ENCODE assay signal across 9 cellular contexts in the genomic region with DNA sequence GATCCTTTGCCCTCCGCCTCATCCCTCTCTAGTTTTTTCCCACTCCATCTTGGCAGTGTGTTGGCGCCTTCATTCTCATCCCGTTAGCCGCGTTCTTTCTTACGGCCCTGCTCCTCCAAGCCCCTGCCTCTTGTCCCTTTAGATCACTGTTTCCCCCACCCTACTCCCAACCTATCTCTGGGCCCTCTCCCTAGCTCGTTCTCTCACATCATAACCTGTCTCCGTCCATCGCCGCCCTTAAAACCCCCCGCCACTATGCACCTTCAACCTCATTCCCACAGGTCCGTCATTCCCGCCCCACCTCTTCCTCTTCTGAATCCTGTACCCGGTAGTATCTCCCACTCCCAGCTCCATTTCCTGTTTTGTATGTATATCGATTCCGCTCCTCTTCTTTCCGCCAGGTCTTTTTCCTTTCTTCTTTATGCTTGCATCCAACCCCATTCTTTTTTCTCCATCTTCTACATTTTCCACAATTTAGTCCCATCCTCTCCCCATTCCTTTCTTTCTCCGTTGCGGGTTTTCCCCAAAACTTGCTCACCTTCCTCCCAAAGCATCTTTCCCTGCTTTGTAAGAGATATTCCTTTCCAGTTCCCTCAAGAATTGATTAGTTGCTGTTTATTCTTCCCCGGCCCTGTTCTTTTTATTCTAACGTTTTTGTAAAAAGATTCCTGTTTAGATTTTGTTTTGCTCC. TPM values are rescaled to one million over a fixed set of nuclear protein-coding genes. Genes with fewer than 3 reads are reported as not detected.
DNase-seq lines count a peak whose midpoint lies in the region; ATAC-seq, FAIRE-seq and TF ChIP-seq lines count a peak whose summit lies in the region.
"Had no signal": no experiment of that assay in that cellular context is flagged by ENCODE, and none has a peak within 500 bp of the region (broad histone marks: within the 10 kb centered on the region; RNA-seq: fewer than 3 reads in every experiment).

No MANE protein-coding gene starts in this region.

- no peaks in the 10 kb centered on the region for H4K20me1 ChIP-seq in keratinocyte (ENCODE audit: control insufficient read depth, extremely low read depth, insufficient read depth, low read length)

- peaks cover 45% of the 10 kb centered on the region for H3K4me1 ChIP-seq in keratinocyte (ENCODE audit: control insufficient read depth, extremely low read depth, insufficient read depth, low read length)
- H3K4me1 ChIP-seq in thoracic aorta (ENCODE audit: control insufficient read depth in 1 of 2, low read depth in 2 of 2) = peaks cover 4 to 46% of the 10 kb centered on the region in 2 donors

- ATAC-seq in thoracic aorta (ENCODE audit: insufficient number of reproducible peaks, low FRiP score, low read depth) (no peak), HG02798 (IDR thresholded peaks at IDR 0.05; ENCODE audit: poor library complexity, unreplicated experiment) (no peak)
- ATAC-seq in activated T-cell treated with anti-CD3 and anti-CD28 coated beads, Interleukin-2, amount 50 U/mL, for 4 hours = no peak

- dilution Hi-C loops in keratinocyte (cut with MboI; ENCODE audit: extremely low pct_ligation_motif_present, low sequenced_read_pairs) = loop anchor here (25.0 kb wide), 1 partner anchor 241 kb away; the partner anchor contains the start of gene TMEM14A

- DNase-seq in Daoy (ENCODE audit: low read depth) (peak; percentile 81), NCI-H2029 (lab: John Stamatoyannopoulos, UW) (peak; percentile 50), astrocyte of the spinal cord (ENCODE audit: low read depth, low spot score) (peak; percentile 42), keratinocyte (ENCODE audit: low read depth, low spot score) (no peak), thoracic aorta (ENCODE audit: low spot score) (no peak), cerebellar nuclear complex (lab: John Stamatoyannopoulos, UW) (no peak)
- no peak for DNase-seq in activated T-cell treated with anti-CD3 and anti-CD28 coated beads, Interleukin-2, amount 50 U/mL, for 4 hours

- no peaks in the 10 kb centered on the region for H3K27me3 ChIP-seq in keratinocyte (ENCODE audit: control insufficient read depth, extremely low read depth, insufficient read depth, low read length)
- H3K27me3 ChIP-seq in thoracic aorta (replicated peaks; ENCODE audit: insufficient read depth) = no peaks in the 10 kb centered on the region

- no peaks in the 10 kb centered on the region for H3K9me3 Mint-ChIP-seq in activated T-cell treated with anti-CD3 and anti-CD28 coated beads, Interleukin-2, amount 50 U/mL, for 4 hours
- H3K9me3 Mint-ChIP-seq: T-helper 1 cell treated with Interleukin-12 subunit alpha and Interleukin-12 subunit beta and Interleukin-4 antibody, amounts not matched to agents 30 μg/mL and 1 μg/mL, for 36 hours had no signal

- in situ Hi-C loops in astrocyte of the spinal cord (cut with HindIII; ENCODE audit: low sequenced_read_pairs) = no loop called here

- H3K9me3 ChIP-seq in keratinocyte (ENCODE audit: control insufficient read depth, low read depth, low read length) (no peaks in the 10 kb centered on the region), thoracic aorta (no peaks in the 10 kb centered on the region)

- no peaks in the 10 kb centered on the region for H3K27me3 Mint-ChIP-seq in activated T-cell treated with anti-CD3 and anti-CD28 coated beads, Interleukin-2, amount 50 U/mL, for 4 hours (ENCODE audit: low read depth)

- H3K4me3 Mint-ChIP-seq in activated T-cell treated with anti-CD3 and anti-CD28 coated beads, Interleukin-2, amount 50 U/mL, for 4 hours = no peak overlapping the region
- H3K4me3 Mint-ChIP-seq: T-helper 1 cell treated with Interleukin-12 subunit alpha and Interleukin-12 subunit beta and Interleukin-4 antibody, amounts not matched to agents 30 μg/mL and 1 μg/mL, for 36 hours had no signal

- no peaks in the 10 kb centered on the region for H3K36me3 Mint-ChIP-seq in activated T-cell treated with anti-CD3 and anti-CD28 coated beads, Interleukin-2, amount 50 U/mL, for 4 hours (ENCODE audit: insufficient read depth)

- peaks cover 10% of the 10 kb centered on the region for H3K4me1 Mint-ChIP-seq in activated T-cell treated with anti-CD3 and anti-CD28 coated beads, Interleukin-2, amount 50 U/mL, for 4 hours (ENCODE audit: low read depth)

- TF ChIP-seq CTCF in astrocyte of the spinal cord (IDR thresholded peaks at IDR 0.05; ENCODE audit: low read depth, low read length) (no peak), keratinocyte (optimal IDR thresholded peaks at IDR 0.05 in 1 of 3, IDR thresholded peaks at IDR 0.05 in 1 of 3, conservative IDR thresholded peaks at IDR 0.05 in 1 of 3; ENCODE audit: extremely low read depth in 1 of 3, insufficient read depth in 2 of 3, low read length in 3 of 3) (no peak), thoracic aorta (IDR thresholded peaks at IDR 0.05) (no peak)

- H3K27ac ChIP-seq in keratinocyte (ENCODE audit: control insufficient read depth, insufficient read depth, low read length) (peak overlapping the region; percentile 85), thoracic aorta (peak overlapping the region; percentile 13 to 83)

- H2AFZ ChIP-seq in keratinocyte (ENCODE audit: control insufficient read depth, low read length) = peak overlapping the region; percentile 92

- H3K36me3 ChIP-seq in keratinocyte (ENCODE audit: control insufficient read depth in 2 of 2, extremely low read depth in 1 of 2, insufficient read depth in 2 of 2, low read length in 2 of 2) = no peaks in the 10 kb centered on the region
- H3K36me3 ChIP-seq in thoracic aorta = no peaks in the 10 kb centered on the region

- H3K9ac ChIP-seq in keratinocyte (ENCODE audit: control insufficient read depth, extremely low read depth, insufficient read depth, low read length) = peak overlapping the region; percentile 84

- H3K4me3 ChIP-seq in astrocyte of the spinal cord (ENCODE audit: low read depth, low read length) (peak overlapping the region; percentile 95), keratinocyte (ENCODE audit: control insufficient read depth in 2 of 3, extremely low read depth in 1 of 3, insufficient read depth in 2 of 3, low read depth in 1 of 3, low read length in 3 of 3) (peak overlapping the region; percentile 71 to 88 (median 79)), thoracic aorta (peak overlapping the region; percentile 84)

- H3K9me1 ChIP-seq in keratinocyte (ENCODE audit: control insufficient read depth, extremely low read depth, insufficient read depth, low read length) = no peaks in the 10 kb centered on the region

- peaks cover 1% of the 10 kb centered on the region for H3K79me2 ChIP-seq in keratinocyte (ENCODE audit: control insufficient read depth, insufficient read depth, low read length)

- peak overlapping the region; percentile 99 for H3K4me2 ChIP-seq in keratinocyte (ENCODE audit: control insufficient read depth, extremely low read depth, insufficient read depth, low read depth, low read length)

- FAIRE-seq in keratinocyte (lab: Jason Lieb, UNC) = no peak

RNA-seq across cellular contexts. Expression of gene EFHC1, which starts 0.7 kb away (rescaled TPM):
- total RNA-seq in Daoy (2014; rRNA removed; shearing (Covaris generic)) = 16.2 and 20.4 TPM in 2 replicates
- polyA plus RNA-seq in keratinocyte = 9.6 to 20.5 TPM (median 15.8 TPM) in 3 replicates
- 3.1 TPM for polyA plus RNA-seq in keratinocyte (2011; ENCODE audit: low read depth)
- 4.4 and 9.1 TPM in 2 replicates for polyA plus RNA-seq in keratinocyte (2011; cell fraction: cytosol; rRNA removed)
- 49.8 and 56.3 TPM in 2 replicates for polyA plus RNA-seq in keratinocyte (2011; cell fraction: nucleus; rRNA removed)
- polyA plus RNA-seq in keratinocyte (2012; ENCODE audit: low replicate concordance) = 7.2 and 14.2 TPM in 2 replicates
- polyA minus RNA-seq in keratinocyte = 7.5 to 10.6 TPM (median 9.5 TPM) in 3 replicates
- 5.8 TPM for polyA minus RNA-seq in keratinocyte (2011; cell fraction: cytosol; rRNA and poly(A)+ RNA removed)
- 8.0 and 16.5 TPM in 2 replicates for polyA minus RNA-seq in keratinocyte (2011; cell fraction: nucleus; rRNA and poly(A)+ RNA removed)
- 10 to 100 TPM; 13.5 to 14.9 TPM for total RNA-seq in thoracic aorta
- 1 to 10 TPM; 1.2 to 1.9 (median 1.8) TPM for total RNA-seq in activated T-cell treated with anti-CD3 and anti-CD28 coated beads, Interleukin-2, amount 50 U/mL, for 4 hours

RNA-seq across cellular contexts. Expression of gene PAQR8, which starts 58.9 kb away (rescaled TPM):
- 4.1 and 4.2 TPM in 2 replicates for total RNA-seq in Daoy (2014; rRNA removed; shearing (Covaris generic))
- polyA plus RNA-seq in keratinocyte = 0.80 to 1.6 TPM (median 1.3 TPM) in 3 replicates
- 0.14 TPM for polyA plus RNA-seq in keratinocyte (2011; ENCODE audit: low read depth)
- polyA plus RNA-seq in keratinocyte (2011; cell fraction: cytosol; rRNA removed) = 0.69 and 0.71 TPM in 2 replicates
- 1.1 and 1.3 TPM in 2 replicates for polyA plus RNA-seq in keratinocyte (2011; cell fraction: nucleus; rRNA removed)
- 0.41 and 1.4 TPM in 2 replicates for polyA plus RNA-seq in keratinocyte (2012; ENCODE audit: low replicate concordance)
- 1.5 to 2.4 TPM (median 1.6 TPM) in 3 replicates for polyA minus RNA-seq in keratinocyte
- 3.6 TPM for polyA minus RNA-seq in keratinocyte (2011; cell fraction: cytosol; rRNA and poly(A)+ RNA removed)
- polyA minus RNA-seq in keratinocyte (2011; cell fraction: nucleus; rRNA and poly(A)+ RNA removed) = 1.4 and 1.6 TPM in 2 replicates
- 1 to 10 TPM; 4.1 to 7.3 TPM for total RNA-seq in thoracic aorta
- 1 to 10 TPM; 1.4 to 3.4 (median 2.6) TPM for total RNA-seq in activated T-cell treated with anti-CD3 and anti-CD28 coated beads, Interleukin-2, amount 50 U/mL, for 4 hours

Comparison
In these comparisons a context has a peak if more than half of its experiments do, and no peak if none do; other contexts are left out.
1. DNase-seq: peak in Daoy (single experiment), NCI-H2029 (single experiment) and astrocyte of the spinal cord (single experiment); none in keratinocyte (single experiment), thoracic aorta (single experiment), cerebellar nuclear complex (0 of 2) and activated T-cell treated with anti-CD3 and anti-CD28 coated beads, Interleukin-2, amount 50 U/mL, for 4 hours (single experiment).
2. Peak in every context shown above with its lines, with median percentiles within 50 percentile points of each other: H3K4me3 ChIP-seq.